15 cellular contexts compared by ENCODE assay signal in the genomic region with DNA sequence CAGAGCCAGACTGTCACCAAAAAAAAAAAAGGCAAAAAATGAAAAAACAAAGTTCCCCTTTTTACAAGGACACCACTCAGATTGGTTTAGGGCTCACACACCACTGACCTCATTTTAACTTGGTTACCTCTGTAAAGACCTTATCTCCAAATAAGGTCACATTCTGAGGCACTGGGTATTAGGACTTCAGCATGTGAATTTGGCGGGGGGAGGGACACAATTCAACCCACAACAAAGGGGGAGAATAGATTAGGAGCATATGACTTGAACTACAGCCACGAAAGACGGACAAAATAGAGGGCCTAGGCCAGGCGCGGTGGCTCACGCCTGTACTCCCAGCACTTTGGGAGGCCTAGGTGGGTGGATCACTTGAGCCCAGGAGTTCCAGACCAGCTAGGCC.
"Had no signal": no experiment of that assay in that cellular context is flagged by ENCODE, and none has a peak within 500 bp of the region (broad histone marks: within the 10 kb centered on the region; RNA-seq: fewer than 3 reads in every experiment).

No MANE protein-coding gene starts in this region.

- H3K36me3 ChIP-seq: heart right ventricle, left ventricle myocardium inferior, stomach, thoracic aorta had no signal

- DNase-seq: activated CD4-positive, alpha-beta T cell treated with anti-CD3 and anti-CD28 coated beads, Interleukin-2, amount 50 U/mL, for 1 hour; activated naive CD4-positive, alpha-beta T cell treated with anti-CD3 and anti-CD28 coated beads, Interleukin-2, amount 50 U/mL, for 16 hours; caudate nucleus; effector CD4-positive, alpha-beta T cell; heart right ventricle; left ventricle myocardium inferior; mesenchymal stem cell; stimulated activated CD4-positive, alpha-beta T cell treated with anti-CD3 and anti-CD28 coated beads, Interleukin-15, amount 100 ng/mL, for 24 hours; stimulated activated CD4-positive, alpha-beta T cell treated with anti-CD3 and anti-CD28 coated beads, Interleukin-4, amount 100 ng/mL, for 24 hours; stomach had no signal

- H3K4me1 ChIP-seq: heart right ventricle, left ventricle myocardium inferior, stomach had no signal

- FAIRE-seq: endothelial cell of umbilical vein, frontal cortex, keratinocyte had no signal

- H3K27me3 ChIP-seq: heart right ventricle, stomach had no signal

- H3K4me3 ChIP-seq: coronary artery, heart right ventricle, left ventricle myocardium inferior, stomach, thoracic aorta had no signal

- H3K9me3 ChIP-seq: heart right ventricle, left ventricle myocardium inferior, stomach, thoracic aorta had no signal

- ATAC-seq: heart right ventricle had no signal

- H3K27ac ChIP-seq: coronary artery, heart right ventricle, left ventricle myocardium inferior, stomach, thoracic aorta had no signal
